38 cellular contexts compared by ENCODE assay signal in the genomic region with DNA sequence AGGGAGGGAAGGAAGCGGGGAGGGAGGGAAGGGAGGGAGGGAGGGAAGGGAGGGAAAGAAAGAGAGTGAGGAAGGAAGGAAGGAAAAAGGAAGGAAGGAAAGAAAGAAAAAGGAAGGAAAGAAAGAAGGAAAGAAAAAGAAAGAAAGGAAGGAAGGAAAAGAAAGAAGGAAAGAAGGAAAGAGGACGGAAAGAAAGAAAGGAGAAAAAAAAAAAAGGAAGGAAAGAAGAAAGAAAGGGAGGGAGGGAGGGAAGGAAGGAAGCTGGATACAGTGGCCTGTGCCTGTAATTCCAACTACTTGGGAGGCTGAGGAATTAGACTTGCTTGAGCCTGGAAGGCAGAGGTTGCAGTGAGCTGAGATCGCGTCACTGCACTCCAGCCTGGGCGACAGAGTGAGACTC.
"Had no signal": no experiment of that assay in that cellular context is flagged by ENCODE, and none has a peak within 500 bp of the region (broad histone marks: within the 10 kb centered on the region; RNA-seq: fewer than 3 reads in every experiment).

No MANE protein-coding gene starts in this region.

- H3K4me1 ChIP-seq: ascending aorta had no signal

- H3K9me3 Mint-ChIP-seq: activated CD4-positive, alpha-beta memory T cell treated with anti-CD3 and anti-CD28 coated beads, Interleukin-2, amount 10 ng/mL, durations not matched to agents 7 days and 5 days; activated CD4-positive, alpha-beta T cell treated with anti-CD3 and anti-CD28 coated beads, Interleukin-2, amount 10 ng/mL, durations not matched to agents 7 days and 5 days; activated naive CD4-positive, alpha-beta T cell treated with anti-CD3 and anti-CD28 coated beads, Interleukin-2, amount 10 ng/mL, durations not matched to agents 7 days and 5 days; activated naive CD4-positive, alpha-beta T cell treated with anti-CD3 and anti-CD28 coated beads, Interleukin-2, amount 50 U/mL, for 24 hours; activated naive CD8-positive, alpha-beta T cell treated with anti-CD3 and anti-CD28 coated beads, Interleukin-2, amount 50 U/mL, for 24 hours; activated T-cell treated with anti-CD3 and anti-CD28 coated beads, Interleukin-2, amount 50 U/mL, for 24 hours; activated T-helper 2 cell treated with anti-CD3 and anti-CD28 coated beads, Interferon-gamma antibody, Interleukin-2, Interleukin-4, amounts not matched to agents 10 μg/mL and 5 μg/mL and 100 μg/mL, durations not matched to agents 14 hours and 24 hours and 36 hours; brain; central memory CD8-positive, alpha-beta T cell; T-helper 1 cell treated with Interleukin-12 subunit alpha and Interleukin-12 subunit beta and Interleukin-4 antibody, amounts not matched to agents 30 μg/mL and 1 μg/mL, for 36 hours; T-helper 2 cell treated with Interferon-gamma antibody and Interleukin-4, amounts not matched to agents 5 μg/mL and 100 μg/mL, for 36 hours had no signal

- H3K36me3 ChIP-seq: ascending aorta, cardiac muscle cell had no signal

- H3K36me3 Mint-ChIP-seq: activated CD8-positive, alpha-beta memory T cell treated with anti-CD3 and anti-CD28 coated beads, Interleukin-2, amount 10 ng/mL, durations not matched to agents 7 days and 5 days; activated naive CD4-positive, alpha-beta T cell treated with anti-CD3 and anti-CD28 coated beads, Interleukin-2, amount 10 ng/mL, durations not matched to agents 7 days and 5 days; activated naive CD8-positive, alpha-beta T cell; activated naive CD8-positive, alpha-beta T cell treated with anti-CD3 and anti-CD28 coated beads, Interleukin-2, amount 10 ng/mL, durations not matched to agents 7 days and 5 days had no signal

- ATAC-seq: activated CD4-positive, alpha-beta T cell treated with anti-CD3 and anti-CD28 coated beads for 36 hours; activated CD4-positive, CD25-positive, alpha-beta regulatory T cell treated with anti-CD3 and anti-CD28 coated beads, Interleukin-2, amount 50 U/mL, for 24 hours; activated CD8-positive, alpha-beta memory T cell treated with anti-CD3 and anti-CD28 coated beads, Interleukin-2, amount 10 ng/mL, durations not matched to agents 7 days and 5 days; activated CD8-positive, alpha-beta T cell treated with anti-CD3 and anti-CD28 coated beads, Interleukin-2, amount 10 ng/mL, durations not matched to agents 7 days and 5 days; activated naive CD8-positive, alpha-beta T cell treated with anti-CD3 and anti-CD28 coated beads, Interleukin-2, amount 50 U/mL, for 24 hours had no signal

- H3K4me3 ChIP-seq: ascending aorta, cardiac muscle cell had no signal

- H3K9me3 ChIP-seq: ascending aorta had no signal

- H3K27ac Mint-ChIP-seq: activated CD4-positive, alpha-beta memory T cell treated with anti-CD3 and anti-CD28 coated beads, Interleukin-2, amount 10 ng/mL, durations not matched to agents 7 days and 5 days; activated CD4-positive, alpha-beta T cell treated with anti-CD3 and anti-CD28 coated beads for 36 hours; activated CD4-positive, alpha-beta T cell treated with anti-CD3 and anti-CD28 coated beads, Interleukin-2, amount 10 ng/mL, durations not matched to agents 7 days and 5 days; activated CD8-positive, alpha-beta memory T cell treated with anti-CD3 and anti-CD28 coated beads, Interleukin-2, amount 10 ng/mL, durations not matched to agents 7 days and 5 days; activated CD8-positive, alpha-beta T cell treated with anti-CD3 and anti-CD28 coated beads, Interleukin-2, amount 10 ng/mL, durations not matched to agents 7 days and 5 days; activated naive CD4-positive, alpha-beta T cell treated with anti-CD3 and anti-CD28 coated beads, Interleukin-2, amount 10 ng/mL, durations not matched to agents 7 days and 5 days; activated naive CD4-positive, alpha-beta T cell treated with anti-CD3 and anti-CD28 coated beads, Interleukin-2, amount 50 U/mL, for 24 hours; activated naive CD8-positive, alpha-beta T cell; activated naive CD8-positive, alpha-beta T cell treated with anti-CD3 and anti-CD28 coated beads, Interleukin-2, amount 10 ng/mL, durations not matched to agents 7 days and 5 days; activated naive CD8-positive, alpha-beta T cell treated with anti-CD3 and anti-CD28 coated beads, Interleukin-2, amount 50 U/mL, for 24 hours; activated T-cell treated with anti-CD3 and anti-CD28 coated beads, Interleukin-2, amount 50 U/mL, for 24 hours; activated T-helper 2 cell treated with anti-CD3 and anti-CD28 coated beads, Interferon-gamma antibody, Interleukin-2, Interleukin-4, amounts not matched to agents 10 μg/mL and 5 μg/mL and 100 μg/mL, durations not matched to agents 14 hours and 24 hours and 36 hours; T-helper 1 cell treated with Interleukin-12 subunit alpha and Interleukin-12 subunit beta and Interleukin-4 antibody, amounts not matched to agents 30 μg/mL and 1 μg/mL, for 36 hours; T-helper 2 cell treated with Interferon-gamma antibody and Interleukin-4, amounts not matched to agents 5 μg/mL and 100 μg/mL, for 36 hours had no signal

- DNase-seq: activated CD4-positive, alpha-beta memory T cell treated with anti-CD3 and anti-CD28 coated beads, Interleukin-2, amount 10 ng/mL, durations not matched to agents 7 days and 5 days; activated CD4-positive, alpha-beta T cell treated with anti-CD3 and anti-CD28 coated beads for 1 hour; activated CD4-positive, alpha-beta T cell treated with anti-CD3 and anti-CD28 coated beads for 36 hours; activated CD4-positive, alpha-beta T cell treated with anti-CD3 and anti-CD28 coated beads for 48 hours; activated CD4-positive, alpha-beta T cell treated with anti-CD3 and anti-CD28 coated beads, Interleukin-2, amount 10 ng/mL, durations not matched to agents 7 days and 5 days; activated CD4-positive, alpha-beta T cell treated with anti-CD3 and anti-CD28 coated beads, Interleukin-2, amount 50 U/mL, for 48 hours; activated CD4-positive, CD25-positive, alpha-beta regulatory T cell; activated CD8-positive, alpha-beta memory T cell treated with anti-CD3 and anti-CD28 coated beads for 24 hours; activated CD8-positive, alpha-beta memory T cell treated with anti-CD3 and anti-CD28 coated beads, Interleukin-2, amount 10 ng/mL, durations not matched to agents 7 days and 5 days; activated CD8-positive, alpha-beta memory T cell treated with anti-CD3 and anti-CD28 coated beads, Interleukin-2, amount 50 U/mL, for 48 hours; activated CD8-positive, alpha-beta T cell treated with anti-CD3 and anti-CD28 coated beads, Interleukin-2, amount 10 ng/mL, durations not matched to agents 7 days and 5 days; activated effector memory CD4-positive, alpha-beta T cell treated with Interleukin-2 at 50 U/mL for 16 hours; activated gamma-delta T cell; activated naive CD4-positive, alpha-beta T cell treated with anti-CD3 and anti-CD28 coated beads, Interleukin-2, amount 10 ng/mL, durations not matched to agents 7 days and 5 days; activated naive CD4-positive, alpha-beta T cell treated with Interleukin-2 at 50 U/mL for 16 hours; activated naive CD8-positive, alpha-beta T cell treated with anti-CD3 and anti-CD28 coated beads, Interleukin-2, amount 10 ng/mL, durations not matched to agents 7 days and 5 days; activated naive CD8-positive, alpha-beta T cell treated with anti-CD3 and anti-CD28 coated beads, Interleukin-2, amount 50 U/mL, for 24 hours; activated T-cell treated with anti-CD3 and anti-CD28 coated beads, Interleukin-2, amount 50 U/mL, for 24 hours; activated T-cell treated with anti-CD3 and anti-CD28 coated beads, Interleukin-2, amount 50 U/mL, for 48 hours; amygdala; anterior cingulate cortex; caudate nucleus; cerebellar nuclear complex; T-helper 2 cell; T-helper 9 cell had no signal

- H3K4me1 Mint-ChIP-seq: activated CD4-positive, alpha-beta memory T cell treated with anti-CD3 and anti-CD28 coated beads, Interleukin-2, amount 10 ng/mL, durations not matched to agents 7 days and 5 days; activated CD4-positive, alpha-beta T cell treated with anti-CD3 and anti-CD28 coated beads for 36 hours; activated CD4-positive, alpha-beta T cell treated with anti-CD3 and anti-CD28 coated beads, Interleukin-2, amount 10 ng/mL, durations not matched to agents 7 days and 5 days; activated CD8-positive, alpha-beta memory T cell treated with anti-CD3 and anti-CD28 coated beads, Interleukin-2, amount 10 ng/mL, durations not matched to agents 7 days and 5 days; activated naive CD4-positive, alpha-beta T cell treated with anti-CD3 and anti-CD28 coated beads, Interleukin-2, amount 10 ng/mL, durations not matched to agents 7 days and 5 days; activated naive CD4-positive, alpha-beta T cell treated with anti-CD3 and anti-CD28 coated beads, Interleukin-2, amount 50 U/mL, for 24 hours; activated naive CD8-positive, alpha-beta T cell treated with anti-CD3 and anti-CD28 coated beads, Interleukin-2, amount 50 U/mL, for 24 hours; central memory CD8-positive, alpha-beta T cell had no signal

- H3K4me3 Mint-ChIP-seq: activated CD4-positive, alpha-beta memory T cell treated with anti-CD3 and anti-CD28 coated beads, Interleukin-2, amount 10 ng/mL, durations not matched to agents 7 days and 5 days; activated CD4-positive, alpha-beta T cell treated with anti-CD3 and anti-CD28 coated beads for 36 hours; activated CD4-positive, alpha-beta T cell treated with anti-CD3 and anti-CD28 coated beads, Interleukin-2, amount 10 ng/mL, durations not matched to agents 7 days and 5 days; activated CD8-positive, alpha-beta memory T cell treated with anti-CD3 and anti-CD28 coated beads, Interleukin-2, amount 10 ng/mL, durations not matched to agents 7 days and 5 days; activated CD8-positive, alpha-beta T cell treated with anti-CD3 and anti-CD28 coated beads, Interleukin-2, amount 10 ng/mL, durations not matched to agents 7 days and 5 days; activated naive CD4-positive, alpha-beta T cell treated with anti-CD3 and anti-CD28 coated beads, Interleukin-2, amount 10 ng/mL, durations not matched to agents 7 days and 5 days; activated naive CD4-positive, alpha-beta T cell treated with anti-CD3 and anti-CD28 coated beads, Interleukin-2, amount 50 U/mL, for 24 hours; activated naive CD8-positive, alpha-beta T cell; activated naive CD8-positive, alpha-beta T cell treated with anti-CD3 and anti-CD28 coated beads, Interleukin-2, amount 10 ng/mL, durations not matched to agents 7 days and 5 days; activated naive CD8-positive, alpha-beta T cell treated with anti-CD3 and anti-CD28 coated beads, Interleukin-2, amount 50 U/mL, for 24 hours; activated T-cell treated with anti-CD3 and anti-CD28 coated beads, Interleukin-2, amount 50 U/mL, for 24 hours; brain; central memory CD8-positive, alpha-beta T cell; T-helper 1 cell treated with Interleukin-12 subunit alpha and Interleukin-12 subunit beta and Interleukin-4 antibody, amounts not matched to agents 30 μg/mL and 1 μg/mL, for 36 hours; T-helper 2 cell treated with Interferon-gamma antibody and Interleukin-4, amounts not matched to agents 5 μg/mL and 100 μg/mL, for 36 hours had no signal

- FAIRE-seq: bronchial epithelial cell, TTC549 had no signal

- H3K27me3 ChIP-seq: ascending aorta, cardiac muscle cell had no signal

- H3K27me3 Mint-ChIP-seq: activated naive CD4-positive, alpha-beta T cell treated with anti-CD3 and anti-CD28 coated beads, Interleukin-2, amount 50 U/mL, for 24 hours had no signal

- H3K27ac ChIP-seq: ascending aorta, cardiac muscle cell, VCaP had no signal
